ENCODE assay signal across 8 cellular contexts in the genomic region with DNA sequence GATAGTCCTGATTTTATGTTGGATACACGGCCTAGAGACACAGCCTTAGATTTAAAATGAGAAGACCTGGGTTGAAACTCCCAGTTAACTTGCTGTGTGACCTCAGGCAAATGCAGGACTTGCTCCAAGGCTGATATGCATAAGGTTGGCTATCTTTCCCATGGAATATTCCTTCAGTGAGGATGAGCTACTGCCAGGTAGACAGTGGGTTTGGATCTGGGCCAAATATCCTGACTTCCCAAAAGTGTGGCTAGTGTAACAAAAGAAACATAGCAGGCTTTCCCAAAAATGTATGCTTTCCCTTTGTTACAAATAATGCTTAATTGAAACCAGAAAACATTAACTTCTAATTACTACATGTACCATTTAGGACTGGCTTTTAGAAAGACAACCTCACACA. TPM values are rescaled to one million over a fixed set of nuclear protein-coding genes. Genes with fewer than 3 reads are reported as not detected.
A peak's percentile ranks its signal among the peaks of the same experiment; 100 is the strongest.
DNase-seq lines count a peak whose midpoint lies in the region; ATAC-seq, FAIRE-seq and TF ChIP-seq lines count a peak whose summit lies in the region.

No MANE protein-coding gene starts in this region.

- no peak for FAIRE-seq in RCC 7860 (lab: Jason Lieb, UNC)

- H3K4me2 ChIP-seq in SU-DHL-6 (ENCODE audit: low read depth, low read length, poor library complexity, severe bottlenecking) (peak overlapping the region; percentile 73), skeletal muscle satellite cell (ENCODE audit: low read length) (peak overlapping the region; percentile 88)

- peak overlapping the region; percentile 82 for H3K4me3 Mint-ChIP-seq in glutamatergic neuron (ENCODE audit: unreplicated experiment)

- peaks cover 6% of the 10 kb centered on the region for H3K9me3 Mint-ChIP-seq in glutamatergic neuron (ENCODE audit: unreplicated experiment)

- peaks cover 12% of the 10 kb centered on the region for H3K4me1 Mint-ChIP-seq in glutamatergic neuron (ENCODE audit: low read depth, unreplicated experiment)

- no peaks in the 10 kb centered on the region for H3K36me3 Mint-ChIP-seq in glutamatergic neuron (ENCODE audit: unreplicated experiment)

- ATAC-seq in GM18861 (IDR thresholded peaks at IDR 0.05; ENCODE audit: unreplicated experiment), result no peak
- no peak for ATAC-seq in GM18870 (IDR thresholded peaks at IDR 0.05; ENCODE audit: unreplicated experiment)

- peak overlapping the region; percentile 94 for H2AFZ ChIP-seq in SU-DHL-6 (ENCODE audit: low read depth, low read length, severe bottlenecking)

- peak overlapping the region; percentile 65; the same call in 1 of the 2 replicates for H3K27ac ChIP-seq in SU-DHL-6 (ENCODE audit: low read depth, low read length)

- no peaks in the 10 kb centered on the region for H3K9me2 ChIP-seq in SU-DHL-6 (replicated peaks; ENCODE audit: insufficient read depth, low read length)

- H3K27ac Mint-ChIP-seq in glutamatergic neuron (ENCODE audit: unreplicated experiment), result peak overlapping the region; percentile 26

- H4K20me1 ChIP-seq in SU-DHL-6 (ENCODE audit: low read depth, low read length), result no peaks in the 10 kb centered on the region

- H3K27me3 ChIP-seq in SU-DHL-6 (ENCODE audit: low read length) (no peaks in the 10 kb centered on the region), skeletal muscle satellite cell (ENCODE audit: control insufficient read depth, insufficient read depth, low read length) (peaks cover 6% of the 10 kb centered on the region)

- H3K9ac ChIP-seq in SU-DHL-6 (ENCODE audit: low read length), result peak overlapping the region; percentile 80
- peak overlapping the region; percentile 92 for H3K9ac ChIP-seq in skeletal muscle satellite cell (ENCODE audit: low read depth, low read length)

- peaks cover 37% of the 10 kb centered on the region for H3K79me2 ChIP-seq in SU-DHL-6 (ENCODE audit: insufficient read depth, low read length)

- no peaks in the 10 kb centered on the region for H3F3A ChIP-seq in SU-DHL-6 (ENCODE audit: insufficient read depth)

- peaks cover 6% of the 10 kb centered on the region for H3K27me3 Mint-ChIP-seq in glutamatergic neuron (ENCODE audit: unreplicated experiment)

- TF ChIP-seq CTCF in HFF-Myc (IDR thresholded peaks at IDR 0.05; ENCODE audit: low read depth, low read length, missing control alignments) (no peak), SU-DHL-6 (IDR thresholded peaks at IDR 0.05; ENCODE audit: insufficient read depth, low read length, poor library complexity, severe bottlenecking) (no peak), glutamatergic neuron (IDR thresholded peaks at IDR 0.05; ENCODE audit: partially characterized antibody, unreplicated experiment) (no peak)

- DNase-seq in HFF-Myc (ENCODE audit: extremely low read depth, low read depth), result no peak
- no peak for DNase-seq in glutamatergic neuron
- no peak for DNase-seq in RCC 7860 (ENCODE audit: low spot score)
- DNase-seq in occipital lobe (lab: John Stamatoyannopoulos, UW), result no peak

- H3K36me3 ChIP-seq in SU-DHL-6 (ENCODE audit: low read length), result no peaks in the 10 kb centered on the region
- H3K36me3 ChIP-seq in skeletal muscle satellite cell (ENCODE audit: insufficient read depth, low read length), result no peaks in the 10 kb centered on the region

- peak overlapping the region; percentile 93; the same call in 1 of the 2 replicates for H3K4me3 ChIP-seq in HFF-Myc (replicated peaks; ENCODE audit: low read depth, low read length)
- peak overlapping the region; percentile 79 for H3K4me3 ChIP-seq in SU-DHL-6 (ENCODE audit: insufficient read depth, low read length, poor library complexity, severe bottlenecking)
- peak overlapping the region; percentile 91 for H3K4me3 ChIP-seq in skeletal muscle satellite cell (ENCODE audit: low read length)

- H3K4me1 ChIP-seq in skeletal muscle satellite cell (ENCODE audit: control insufficient read depth, insufficient read depth, low read length), result peaks cover 22% of the 10 kb centered on the region

- H3K9me3 ChIP-seq in SU-DHL-6 (ENCODE audit: insufficient read depth, low read length) (no peaks in the 10 kb centered on the region), skeletal muscle satellite cell (replicated peaks; ENCODE audit: low read length) (no peaks in the 10 kb centered on the region)

RNA-seq across cellular contexts. Expression of a gene that starts 0.7 kb away (rescaled TPM):
- total RNA-seq in glutamatergic neuron (ENCODE audit: unreplicated experiment), result 12.3 TPM
- 3.3 and 7.6 TPM in 2 replicates for total RNA-seq in skeletal muscle satellite cell (2012; rRNA removed)
- total RNA-seq in occipital lobe, result 20.9 TPM
